1 cellular context compared by ENCODE assay signal in the genomic region with DNA sequence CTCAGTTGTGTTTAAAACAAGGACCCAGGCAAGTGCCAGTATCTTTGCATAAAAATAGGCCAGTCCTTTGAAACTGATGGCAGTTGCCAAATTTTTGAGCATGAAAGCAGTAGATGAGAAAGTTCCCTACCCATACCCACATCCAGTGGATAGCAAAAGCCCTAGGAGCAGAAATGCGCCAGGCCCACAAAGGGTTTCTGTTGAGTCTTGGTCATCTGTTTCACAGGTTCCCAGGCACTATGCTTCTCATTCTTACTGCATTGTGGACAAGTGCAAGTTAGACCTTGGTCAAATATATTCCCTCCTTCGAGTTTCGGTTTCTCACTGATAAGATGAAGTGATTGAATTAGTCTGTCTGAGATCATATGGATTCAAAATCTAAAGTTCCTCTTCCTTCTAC.
TF ChIP-seq lines count a peak whose summit lies in the region.

No MANE protein-coding gene starts in this region.

TF ChIP-seq in WTC11, 78 proteins besides CTCF, POLR2A, EP300 and RAD21 (continued from another document):
- TF ChIP-seq, protein P1, sequence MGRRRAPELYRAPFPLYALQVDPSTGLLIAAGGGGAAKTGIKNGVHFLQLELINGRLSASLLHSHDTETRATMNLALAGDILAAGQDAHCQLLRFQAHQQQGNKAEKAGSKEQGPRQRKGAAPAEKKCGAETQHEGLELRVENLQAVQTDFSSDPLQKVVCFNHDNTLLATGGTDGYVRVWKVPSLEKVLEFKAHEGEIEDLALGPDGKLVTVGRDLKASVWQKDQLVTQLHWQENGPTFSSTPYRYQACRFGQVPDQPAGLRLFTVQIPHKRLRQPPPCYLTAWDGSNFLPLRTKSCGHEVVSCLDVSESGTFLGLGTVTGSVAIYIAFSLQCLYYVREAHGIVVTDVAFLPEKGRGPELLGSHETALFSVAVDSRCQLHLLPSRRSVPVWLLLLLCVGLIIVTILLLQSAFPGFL (CRISPR knock-in tag; IDR thresholded peaks at IDR 0.05; ENCODE audit: borderline replicate concordance), result no peak
- no peak for TF ChIP-seq ZNF138 (CRISPR knock-in tag; conservative IDR thresholded peaks at IDR 0.05)
- TF ChIP-seq, protein P2, sequence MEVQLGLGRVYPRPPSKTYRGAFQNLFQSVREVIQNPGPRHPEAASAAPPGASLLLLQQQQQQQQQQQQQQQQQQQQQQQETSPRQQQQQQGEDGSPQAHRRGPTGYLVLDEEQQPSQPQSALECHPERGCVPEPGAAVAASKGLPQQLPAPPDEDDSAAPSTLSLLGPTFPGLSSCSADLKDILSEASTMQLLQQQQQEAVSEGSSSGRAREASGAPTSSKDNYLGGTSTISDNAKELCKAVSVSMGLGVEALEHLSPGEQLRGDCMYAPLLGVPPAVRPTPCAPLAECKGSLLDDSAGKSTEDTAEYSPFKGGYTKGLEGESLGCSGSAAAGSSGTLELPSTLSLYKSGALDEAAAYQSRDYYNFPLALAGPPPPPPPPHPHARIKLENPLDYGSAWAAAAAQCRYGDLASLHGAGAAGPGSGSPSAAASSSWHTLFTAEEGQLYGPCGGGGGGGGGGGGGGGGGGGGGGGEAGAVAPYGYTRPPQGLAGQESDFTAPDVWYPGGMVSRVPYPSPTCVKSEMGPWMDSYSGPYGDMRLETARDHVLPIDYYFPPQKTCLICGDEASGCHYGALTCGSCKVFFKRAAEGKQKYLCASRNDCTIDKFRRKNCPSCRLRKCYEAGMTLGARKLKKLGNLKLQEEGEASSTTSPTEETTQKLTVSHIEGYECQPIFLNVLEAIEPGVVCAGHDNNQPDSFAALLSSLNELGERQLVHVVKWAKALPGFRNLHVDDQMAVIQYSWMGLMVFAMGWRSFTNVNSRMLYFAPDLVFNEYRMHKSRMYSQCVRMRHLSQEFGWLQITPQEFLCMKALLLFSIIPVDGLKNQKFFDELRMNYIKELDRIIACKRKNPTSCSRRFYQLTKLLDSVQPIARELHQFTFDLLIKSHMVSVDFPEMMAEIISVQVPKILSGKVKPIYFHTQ (CRISPR knock-in tag; IDR thresholded peaks at IDR 0.05), result no peak
- TF ChIP-seq, protein P3, sequence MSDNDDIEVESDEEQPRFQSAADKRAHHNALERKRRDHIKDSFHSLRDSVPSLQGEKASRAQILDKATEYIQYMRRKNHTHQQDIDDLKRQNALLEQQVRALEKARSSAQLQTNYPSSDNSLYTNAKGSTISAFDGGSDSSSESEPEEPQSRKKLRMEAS (CRISPR knock-in tag; IDR thresholded peaks at IDR 0.05), result no peak
